19 cellular contexts compared by ENCODE assay signal in genomic region chr3:182760576-182761164, GRCh38. TPM values are rescaled to one million over a fixed set of nuclear protein-coding genes. Genes with fewer than 3 reads are reported as not detected.
DNase-seq lines count a peak whose midpoint lies in the region; ATAC-seq and TF ChIP-seq lines count a peak whose summit lies in the region.
"Had no signal": no experiment of that assay in that cellular context is flagged by ENCODE, and none has a peak within 500 bp of the region (broad histone marks: within the 10 kb centered on the region; RNA-seq: fewer than 3 reads in every experiment).

No MANE protein-coding gene starts in this region.

- H3K36me3 ChIP-seq in mucosa of rectum (ENCODE audit: control insufficient read depth in 2 of 2, insufficient read depth in 2 of 2, low read length in 2 of 2): no peaks in the 10 kb centered on the region
- H3K36me3 ChIP-seq: adrenal gland had no signal

- no peaks in the 10 kb centered on the region for H3K9me3 ChIP-seq in mucosa of rectum (ENCODE audit: control insufficient read depth in 2 of 2, low read length in 2 of 2)
- H3K9me3 ChIP-seq: adrenal gland had no signal

- no peak overlapping the region for H3K4me3 Mint-ChIP-seq in stimulated activated naive CD8-positive, alpha-beta T cell treated with anti-CD3 and anti-CD28 coated beads, Interleukin-15, amount 100 ng/mL, for 72 hours
- H3K4me3 Mint-ChIP-seq: activated B cell treated with CpG ODN at 0.5 μM for 24 hours; activated naive CD4-positive, alpha-beta T cell treated with anti-CD3 and anti-CD28 coated beads for 36 hours; brain had no signal

- DNase-seq in OCI-M1 (lab: John Stamatoyannopoulos, UW): peak; percentile 69
- peak; percentile 18 for DNase-seq in fibroblast of the aortic adventitia (ENCODE audit: low read depth)
- no peak for DNase-seq in epidermal melanocyte (ENCODE audit: insufficient read length, low spot score)
- DNase-seq in stimulated activated naive CD8-positive, alpha-beta T cell treated with anti-CD3 and anti-CD28 coated beads, Interleukin-15, amount 100 ng/mL, for 72 hours: no peak
- DNase-seq in activated gamma-delta T cell (lab: John Stamatoyannopoulos, UW): no peak
- no peak for DNase-seq in SW480 (ENCODE audit: low spot score)
- DNase-seq: activated B cell treated with CpG ODN at 0.5 μM for 24 hours; activated CD4-positive, alpha-beta T cell treated with anti-CD3 and anti-CD28 coated beads, Interleukin-2, amount 50 U/mL, for 1 hour; activated naive CD4-positive, alpha-beta T cell treated with anti-CD3 and anti-CD28 coated beads for 36 hours; adrenal gland; HCEC 1CT; Karpas-422; MV-4-11; NCI-H146; nucleus accumbens; T-helper 9 cell had no signal

- no peaks in the 10 kb centered on the region for H3K4me1 Mint-ChIP-seq in stimulated activated naive CD8-positive, alpha-beta T cell treated with anti-CD3 and anti-CD28 coated beads, Interleukin-15, amount 100 ng/mL, for 72 hours
- H3K4me1 Mint-ChIP-seq: activated B cell treated with CpG ODN at 0.5 μM for 24 hours, brain had no signal

- H3K27me3 ChIP-seq in mucosa of rectum (ENCODE audit: control insufficient read depth in 2 of 2, insufficient read depth in 2 of 2, low read length in 2 of 2): no peaks in the 10 kb centered on the region
- H3K27me3 ChIP-seq: adrenal gland had no signal

- H3K27ac Mint-ChIP-seq in stimulated activated naive CD8-positive, alpha-beta T cell treated with anti-CD3 and anti-CD28 coated beads, Interleukin-15, amount 100 ng/mL, for 72 hours: no peak overlapping the region
- H3K27ac Mint-ChIP-seq: activated B cell treated with CpG ODN at 0.5 μM for 24 hours; activated naive CD4-positive, alpha-beta T cell treated with anti-CD3 and anti-CD28 coated beads for 36 hours had no signal

- H3K27ac ChIP-seq in mucosa of rectum (ENCODE audit: low read depth in 2 of 2, low read length in 2 of 2): peak overlapping the region; percentile 39 to 73
- H3K27ac ChIP-seq: adrenal gland, C4-2B had no signal

- H3K9ac ChIP-seq in mucosa of rectum (ENCODE audit: low read depth in 1 of 2, low read length in 2 of 2): no peak overlapping the region

- H3K9me3 Mint-ChIP-seq in stimulated activated naive CD8-positive, alpha-beta T cell treated with anti-CD3 and anti-CD28 coated beads, Interleukin-15, amount 100 ng/mL, for 72 hours: no peaks in the 10 kb centered on the region
- H3K9me3 Mint-ChIP-seq: activated B cell treated with CpG ODN at 0.5 μM for 24 hours; activated naive CD4-positive, alpha-beta T cell treated with anti-CD3 and anti-CD28 coated beads for 36 hours had no signal

- no peak for TF ChIP-seq CTCF in fibroblast of the aortic adventitia (IDR thresholded peaks at IDR 0.05; ENCODE audit: insufficient read depth, low read length)

- H3K27me3 Mint-ChIP-seq in stimulated activated naive CD8-positive, alpha-beta T cell treated with anti-CD3 and anti-CD28 coated beads, Interleukin-15, amount 100 ng/mL, for 72 hours: peaks cover 11% of the 10 kb centered on the region

- H3K4me3 ChIP-seq in fibroblast of the aortic adventitia (ENCODE audit: low read depth, low read length): no peak overlapping the region
- peak overlapping the region; percentile 8 to 62 for H3K4me3 ChIP-seq in mucosa of rectum (ENCODE audit: low read length in 2 of 2)
- H3K4me3 ChIP-seq: adrenal gland had no signal

- H3K4me1 ChIP-seq in mucosa of rectum (ENCODE audit: control insufficient read depth in 2 of 2, insufficient read depth in 2 of 2, low read length in 2 of 2): peaks cover 0 to 11% of the 10 kb centered on the region in 2 donors
- H3K4me1 ChIP-seq: adrenal gland had no signal

- no peak for ATAC-seq in stimulated activated naive CD8-positive, alpha-beta T cell treated with anti-CD3 and anti-CD28 coated beads, Interleukin-15, amount 100 ng/mL, for 72 hours

RNA-seq across cellular contexts. Expression of gene ATP11B, which starts 32.6 kb away (rescaled TPM):
- 61.7 and 66.4 TPM in 2 replicates for total RNA-seq in fibroblast of the aortic adventitia (ENCODE audit: low replicate concordance)

Comparison
In these comparisons a context has a peak if more than half of its experiments do, and no peak if none do; other contexts are left out.
1. DNase-seq: peak in OCI-M1 (single experiment) and fibroblast of the aortic adventitia (single experiment); none in epidermal melanocyte (single experiment), stimulated activated naive CD8-positive, alpha-beta T cell treated with anti-CD3 and anti-CD28 coated beads, Interleukin-15, amount 100 ng/mL, for 72 hours (0 of 2), activated gamma-delta T cell (single experiment) and SW480 (single experiment).